1 cellular context compared by ENCODE assay signal in the genomic region with DNA sequence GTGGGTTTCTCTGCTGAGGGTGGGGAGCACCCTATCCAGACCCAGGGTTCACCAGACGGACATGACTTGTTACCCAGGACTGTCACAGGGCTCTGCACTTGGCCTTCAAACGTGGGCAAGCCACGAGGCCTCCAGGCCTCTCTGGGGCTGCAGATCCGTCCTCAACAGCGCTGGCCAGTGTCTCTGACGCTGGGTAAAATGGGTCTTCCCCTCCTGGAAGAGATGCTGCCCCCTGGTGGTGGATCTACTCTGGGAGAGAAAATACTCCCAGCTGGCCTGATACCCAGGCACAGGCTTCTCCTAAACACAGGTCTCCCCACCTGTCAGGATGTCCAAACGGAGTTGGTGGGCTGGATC.
TF ChIP-seq lines count a peak whose summit lies in the region.

No MANE protein-coding gene starts in this region.

TF ChIP-seq in HepG2, 621 proteins besides CTCF, POLR2A, EP300 and RAD21 (continued from another document and continues in another):
- TF ChIP-seq SRF (IDR thresholded peaks at IDR 0.05; ENCODE audit: low read depth, low read length) = no peak
- no peak for TF ChIP-seq CEBPB (IDR thresholded peaks at IDR 0.05; ENCODE audit: borderline replicate concordance, low read depth, low read length)
- TF ChIP-seq, protein P1, sequence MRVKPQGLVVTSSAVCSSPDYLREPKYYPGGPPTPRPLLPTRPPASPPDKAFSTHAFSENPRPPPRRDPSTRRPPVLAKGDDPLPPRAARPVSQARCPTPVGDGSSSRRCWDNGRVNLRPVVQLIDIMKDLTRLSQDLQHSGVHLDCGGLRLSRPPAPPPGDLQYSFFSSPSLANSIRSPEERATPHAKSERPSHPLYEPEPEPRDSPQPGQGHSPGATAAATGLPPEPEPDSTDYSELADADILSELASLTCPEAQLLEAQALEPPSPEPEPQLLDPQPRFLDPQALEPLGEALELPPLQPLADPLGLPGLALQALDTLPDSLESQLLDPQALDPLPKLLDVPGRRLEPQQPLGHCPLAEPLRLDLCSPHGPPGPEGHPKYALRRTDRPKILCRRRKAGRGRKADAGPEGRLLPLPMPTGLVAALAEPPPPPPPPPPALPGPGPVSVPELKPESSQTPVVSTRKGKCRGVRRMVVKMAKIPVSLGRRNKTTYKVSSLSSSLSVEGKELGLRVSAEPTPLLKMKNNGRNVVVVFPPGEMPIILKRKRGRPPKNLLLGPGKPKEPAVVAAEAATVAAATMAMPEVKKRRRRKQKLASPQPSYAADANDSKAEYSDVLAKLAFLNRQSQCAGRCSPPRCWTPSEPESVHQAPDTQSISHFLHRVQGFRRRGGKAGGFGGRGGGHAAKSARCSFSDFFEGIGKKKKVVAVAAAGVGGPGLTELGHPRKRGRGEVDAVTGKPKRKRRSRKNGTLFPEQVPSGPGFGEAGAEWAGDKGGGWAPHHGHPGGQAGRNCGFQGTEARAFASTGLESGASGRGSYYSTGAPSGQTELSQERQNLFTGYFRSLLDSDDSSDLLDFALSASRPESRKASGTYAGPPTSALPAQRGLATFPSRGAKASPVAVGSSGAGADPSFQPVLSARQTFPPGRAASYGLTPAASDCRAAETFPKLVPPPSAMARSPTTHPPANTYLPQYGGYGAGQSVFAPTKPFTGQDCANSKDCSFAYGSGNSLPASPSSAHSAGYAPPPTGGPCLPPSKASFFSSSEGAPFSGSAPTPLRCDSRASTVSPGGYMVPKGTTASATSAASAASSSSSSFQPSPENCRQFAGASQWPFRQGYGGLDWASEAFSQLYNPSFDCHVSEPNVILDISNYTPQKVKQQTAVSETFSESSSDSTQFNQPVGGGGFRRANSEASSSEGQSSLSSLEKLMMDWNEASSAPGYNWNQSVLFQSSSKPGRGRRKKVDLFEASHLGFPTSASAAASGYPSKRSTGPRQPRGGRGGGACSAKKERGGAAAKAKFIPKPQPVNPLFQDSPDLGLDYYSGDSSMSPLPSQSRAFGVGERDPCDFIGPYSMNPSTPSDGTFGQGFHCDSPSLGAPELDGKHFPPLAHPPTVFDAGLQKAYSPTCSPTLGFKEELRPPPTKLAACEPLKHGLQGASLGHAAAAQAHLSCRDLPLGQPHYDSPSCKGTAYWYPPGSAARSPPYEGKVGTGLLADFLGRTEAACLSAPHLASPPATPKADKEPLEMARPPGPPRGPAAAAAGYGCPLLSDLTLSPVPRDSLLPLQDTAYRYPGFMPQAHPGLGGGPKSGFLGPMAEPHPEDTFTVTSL (CRISPR knock-in tag; IDR thresholded peaks at IDR 0.05; ENCODE audit: borderline replicate concordance) = 0 out of 2 replicates have a peak, but pooled peaks have one; percentile 25
- TF ChIP-seq, protein P2, sequence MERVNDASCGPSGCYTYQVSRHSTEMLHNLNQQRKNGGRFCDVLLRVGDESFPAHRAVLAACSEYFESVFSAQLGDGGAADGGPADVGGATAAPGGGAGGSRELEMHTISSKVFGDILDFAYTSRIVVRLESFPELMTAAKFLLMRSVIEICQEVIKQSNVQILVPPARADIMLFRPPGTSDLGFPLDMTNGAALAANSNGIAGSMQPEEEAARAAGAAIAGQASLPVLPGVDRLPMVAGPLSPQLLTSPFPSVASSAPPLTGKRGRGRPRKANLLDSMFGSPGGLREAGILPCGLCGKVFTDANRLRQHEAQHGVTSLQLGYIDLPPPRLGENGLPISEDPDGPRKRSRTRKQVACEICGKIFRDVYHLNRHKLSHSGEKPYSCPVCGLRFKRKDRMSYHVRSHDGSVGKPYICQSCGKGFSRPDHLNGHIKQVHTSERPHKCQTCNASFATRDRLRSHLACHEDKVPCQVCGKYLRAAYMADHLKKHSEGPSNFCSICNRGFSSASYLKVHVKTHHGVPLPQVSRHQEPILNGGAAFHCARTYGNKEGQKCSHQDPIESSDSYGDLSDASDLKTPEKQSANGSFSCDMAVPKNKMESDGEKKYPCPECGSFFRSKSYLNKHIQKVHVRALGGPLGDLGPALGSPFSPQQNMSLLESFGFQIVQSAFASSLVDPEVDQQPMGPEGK (CRISPR knock-in tag; IDR thresholded peaks at IDR 0.05) = peak; percentile 52
- no peak for TF ChIP-seq ISX (CRISPR knock-in tag; conservative IDR thresholded peaks at IDR 0.05)
- 0 out of 2 replicates have a peak, but pooled peaks have one; percentile 34 for TF ChIP-seq ZNF44 (CRISPR knock-in tag; IDR thresholded peaks at IDR 0.05)
- peak; percentile 73 for TF ChIP-seq ZFX (CRISPR knock-in tag; IDR thresholded peaks at IDR 0.05; ENCODE audit: low read depth)
- no peak for TF ChIP-seq ZBTB8A (CRISPR knock-in tag; IDR thresholded peaks at IDR 0.05; ENCODE audit: borderline replicate concordance, low read depth)
- no peak for TF ChIP-seq MLLT10 (CRISPR knock-in tag; IDR thresholded peaks at IDR 0.05)
- no peak for TF ChIP-seq FOXO1 (CRISPR knock-in tag; IDR thresholded peaks at IDR 0.05)
- TF ChIP-seq TCF7L2 (IDR thresholded peaks at IDR 0.05; ENCODE audit: low read depth, low read length) = no peak
- TF ChIP-seq, protein P3, sequence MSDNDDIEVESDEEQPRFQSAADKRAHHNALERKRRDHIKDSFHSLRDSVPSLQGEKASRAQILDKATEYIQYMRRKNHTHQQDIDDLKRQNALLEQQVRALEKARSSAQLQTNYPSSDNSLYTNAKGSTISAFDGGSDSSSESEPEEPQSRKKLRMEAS (IDR thresholded peaks at IDR 0.05) = peak; percentile 63
- TF ChIP-seq, protein P4, sequence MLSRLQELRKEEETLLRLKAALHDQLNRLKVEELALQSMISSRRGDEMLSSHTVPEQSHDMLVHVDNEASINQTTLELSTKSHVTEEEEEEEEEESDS (CRISPR knock-in tag; IDR thresholded peaks at IDR 0.05; ENCODE audit: borderline replicate concordance) = no peak
- TF ChIP-seq HDAC1 (CRISPR knock-in tag; IDR thresholded peaks at IDR 0.05) = peak; percentile 52
- TF ChIP-seq ZNF773 (CRISPR knock-in tag; IDR thresholded peaks at IDR 0.05; ENCODE audit: borderline replicate concordance) = no peak
- peak; percentile 42; the same call in 1 of the 2 replicates for TF ChIP-seq HMG20A (CRISPR knock-in tag; IDR thresholded peaks at IDR 0.05; ENCODE audit: borderline replicate concordance)
- TF ChIP-seq, protein P5, sequence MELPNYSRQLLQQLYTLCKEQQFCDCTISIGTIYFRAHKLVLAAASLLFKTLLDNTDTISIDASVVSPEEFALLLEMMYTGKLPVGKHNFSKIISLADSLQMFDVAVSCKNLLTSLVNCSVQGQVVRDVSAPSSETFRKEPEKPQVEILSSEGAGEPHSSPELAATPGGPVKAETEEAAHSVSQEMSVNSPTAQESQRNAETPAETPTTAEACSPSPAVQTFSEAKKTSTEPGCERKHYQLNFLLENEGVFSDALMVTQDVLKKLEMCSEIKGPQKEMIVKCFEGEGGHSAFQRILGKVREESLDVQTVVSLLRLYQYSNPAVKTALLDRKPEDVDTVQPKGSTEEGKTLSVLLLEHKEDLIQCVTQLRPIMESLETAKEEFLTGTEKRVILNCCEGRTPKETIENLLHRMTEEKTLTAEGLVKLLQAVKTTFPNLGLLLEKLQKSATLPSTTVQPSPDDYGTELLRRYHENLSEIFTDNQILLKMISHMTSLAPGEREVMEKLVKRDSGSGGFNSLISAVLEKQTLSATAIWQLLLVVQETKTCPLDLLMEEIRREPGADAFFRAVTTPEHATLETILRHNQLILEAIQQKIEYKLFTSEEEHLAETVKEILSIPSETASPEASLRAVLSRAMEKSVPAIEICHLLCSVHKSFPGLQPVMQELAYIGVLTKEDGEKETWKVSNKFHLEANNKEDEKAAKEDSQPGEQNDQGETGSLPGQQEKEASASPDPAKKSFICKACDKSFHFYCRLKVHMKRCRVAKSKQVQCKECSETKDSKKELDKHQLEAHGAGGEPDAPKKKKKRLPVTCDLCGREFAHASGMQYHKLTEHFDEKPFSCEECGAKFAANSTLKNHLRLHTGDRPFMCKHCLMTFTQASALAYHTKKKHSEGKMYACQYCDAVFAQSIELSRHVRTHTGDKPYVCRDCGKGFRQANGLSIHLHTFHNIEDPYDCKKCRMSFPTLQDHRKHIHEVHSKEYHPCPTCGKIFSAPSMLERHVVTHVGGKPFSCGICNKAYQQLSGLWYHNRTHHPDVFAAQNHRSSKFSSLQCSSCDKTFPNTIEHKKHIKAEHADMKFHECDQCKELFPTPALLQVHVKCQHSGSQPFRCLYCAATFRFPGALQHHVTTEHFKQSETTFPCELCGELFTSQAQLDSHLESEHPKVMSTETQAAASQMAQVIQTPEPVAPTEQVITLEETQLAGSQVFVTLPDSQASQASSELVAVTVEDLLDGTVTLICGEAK (IDR thresholded peaks at IDR 0.05) = no peak
- TF ChIP-seq, protein P5 (CRISPR knock-in tag; IDR thresholded peaks at IDR 0.05) = no peak
- TF ChIP-seq XRCC5 (optimal IDR thresholded peaks at IDR 0.05; ENCODE audit: low read length) = peak; percentile 75
- TF ChIP-seq HOXA5 (CRISPR knock-in tag; IDR thresholded peaks at IDR 0.05) = no peak
- TF ChIP-seq ZFP36 (IDR thresholded peaks at IDR 0.05; ENCODE audit: borderline replicate concordance, low read depth, low read length, partially characterized antibody) = no peak
- TF ChIP-seq ZZZ3 (CRISPR knock-in tag; IDR thresholded peaks at IDR 0.05; ENCODE audit: borderline replicate concordance) = no peak
- TF ChIP-seq AHR (CRISPR knock-in tag; IDR thresholded peaks at IDR 0.05) = no peak
- no peak for TF ChIP-seq ZEB1 (IDR thresholded peaks at IDR 0.05; ENCODE audit: insufficient replicate concordance, low read depth)
- TF ChIP-seq, protein P6, sequence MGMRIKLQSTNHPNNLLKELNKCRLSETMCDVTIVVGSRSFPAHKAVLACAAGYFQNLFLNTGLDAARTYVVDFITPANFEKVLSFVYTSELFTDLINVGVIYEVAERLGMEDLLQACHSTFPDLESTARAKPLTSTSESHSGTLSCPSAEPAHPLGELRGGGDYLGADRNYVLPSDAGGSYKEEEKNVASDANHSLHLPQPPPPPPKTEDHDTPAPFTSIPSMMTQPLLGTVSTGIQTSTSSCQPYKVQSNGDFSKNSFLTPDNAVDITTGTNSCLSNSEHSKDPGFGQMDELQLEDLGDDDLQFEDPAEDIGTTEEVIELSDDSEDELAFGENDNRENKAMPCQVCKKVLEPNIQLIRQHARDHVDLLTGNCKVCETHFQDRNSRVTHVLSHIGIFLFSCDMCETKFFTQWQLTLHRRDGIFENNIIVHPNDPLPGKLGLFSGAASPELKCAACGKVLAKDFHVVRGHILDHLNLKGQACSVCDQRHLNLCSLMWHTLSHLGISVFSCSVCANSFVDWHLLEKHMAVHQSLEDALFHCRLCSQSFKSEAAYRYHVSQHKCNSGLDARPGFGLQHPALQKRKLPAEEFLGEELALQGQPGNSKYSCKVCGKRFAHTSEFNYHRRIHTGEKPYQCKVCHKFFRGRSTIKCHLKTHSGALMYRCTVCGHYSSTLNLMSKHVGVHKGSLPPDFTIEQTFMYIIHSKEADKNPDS (CRISPR knock-in tag; IDR thresholded peaks at IDR 0.05) = no peak
- TF ChIP-seq ZNF264 (CRISPR knock-in tag; IDR thresholded peaks at IDR 0.05) = no peak
- TF ChIP-seq, protein P7, sequence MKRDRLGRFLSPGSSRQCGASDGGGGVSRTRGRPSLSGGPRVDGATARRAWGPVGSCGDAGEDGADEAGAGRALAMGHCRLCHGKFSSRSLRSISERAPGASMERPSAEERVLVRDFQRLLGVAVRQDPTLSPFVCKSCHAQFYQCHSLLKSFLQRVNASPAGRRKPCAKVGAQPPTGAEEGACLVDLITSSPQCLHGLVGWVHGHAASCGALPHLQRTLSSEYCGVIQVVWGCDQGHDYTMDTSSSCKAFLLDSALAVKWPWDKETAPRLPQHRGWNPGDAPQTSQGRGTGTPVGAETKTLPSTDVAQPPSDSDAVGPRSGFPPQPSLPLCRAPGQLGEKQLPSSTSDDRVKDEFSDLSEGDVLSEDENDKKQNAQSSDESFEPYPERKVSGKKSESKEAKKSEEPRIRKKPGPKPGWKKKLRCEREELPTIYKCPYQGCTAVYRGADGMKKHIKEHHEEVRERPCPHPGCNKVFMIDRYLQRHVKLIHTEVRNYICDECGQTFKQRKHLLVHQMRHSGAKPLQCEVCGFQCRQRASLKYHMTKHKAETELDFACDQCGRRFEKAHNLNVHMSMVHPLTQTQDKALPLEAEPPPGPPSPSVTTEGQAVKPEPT (CRISPR knock-in tag; IDR thresholded peaks at IDR 0.05; ENCODE audit: low read depth) = no peak
- TF ChIP-seq CREB1 (IDR thresholded peaks at IDR 0.05) = no peak
- no peak for TF ChIP-seq CREB1 (CRISPR knock-in tag; IDR thresholded peaks at IDR 0.05)
- TF ChIP-seq, protein P8, sequence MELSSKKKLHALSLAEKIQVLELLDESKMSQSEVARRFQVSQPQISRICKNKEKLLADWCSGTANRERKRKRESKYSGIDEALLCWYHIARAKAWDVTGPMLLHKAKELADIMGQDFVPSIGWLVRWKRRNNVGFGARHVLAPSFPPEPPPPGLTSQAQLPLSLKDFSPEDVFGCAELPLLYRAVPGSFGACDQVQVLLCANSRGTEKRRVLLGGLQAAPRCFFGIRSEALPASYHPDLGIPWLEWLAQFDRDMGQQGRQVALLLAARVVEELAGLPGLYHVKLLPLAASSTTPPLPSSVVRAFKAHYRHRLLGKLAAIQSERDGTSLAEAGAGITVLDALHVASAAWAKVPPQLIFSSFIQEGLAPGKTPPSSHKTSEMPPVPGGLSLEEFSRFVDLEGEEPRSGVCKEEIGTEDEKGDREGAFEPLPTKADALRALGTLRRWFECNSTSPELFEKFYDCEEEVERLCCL (CRISPR knock-in tag; IDR thresholded peaks at IDR 0.05; ENCODE audit: borderline replicate concordance) = no peak
- TF ChIP-seq GTF2F1 (IDR thresholded peaks at IDR 0.05; ENCODE audit: low read length) = no peak
- TF ChIP-seq ZNF652 (CRISPR knock-in tag; IDR thresholded peaks at IDR 0.05; ENCODE audit: borderline replicate concordance, low read depth) = no peak
- TF ChIP-seq TCF12 (IDR thresholded peaks at IDR 0.05) = no peak
- TF ChIP-seq TCF12 (CRISPR knock-in tag; IDR thresholded peaks at IDR 0.05) = no peak
